In the genomic region with DNA sequence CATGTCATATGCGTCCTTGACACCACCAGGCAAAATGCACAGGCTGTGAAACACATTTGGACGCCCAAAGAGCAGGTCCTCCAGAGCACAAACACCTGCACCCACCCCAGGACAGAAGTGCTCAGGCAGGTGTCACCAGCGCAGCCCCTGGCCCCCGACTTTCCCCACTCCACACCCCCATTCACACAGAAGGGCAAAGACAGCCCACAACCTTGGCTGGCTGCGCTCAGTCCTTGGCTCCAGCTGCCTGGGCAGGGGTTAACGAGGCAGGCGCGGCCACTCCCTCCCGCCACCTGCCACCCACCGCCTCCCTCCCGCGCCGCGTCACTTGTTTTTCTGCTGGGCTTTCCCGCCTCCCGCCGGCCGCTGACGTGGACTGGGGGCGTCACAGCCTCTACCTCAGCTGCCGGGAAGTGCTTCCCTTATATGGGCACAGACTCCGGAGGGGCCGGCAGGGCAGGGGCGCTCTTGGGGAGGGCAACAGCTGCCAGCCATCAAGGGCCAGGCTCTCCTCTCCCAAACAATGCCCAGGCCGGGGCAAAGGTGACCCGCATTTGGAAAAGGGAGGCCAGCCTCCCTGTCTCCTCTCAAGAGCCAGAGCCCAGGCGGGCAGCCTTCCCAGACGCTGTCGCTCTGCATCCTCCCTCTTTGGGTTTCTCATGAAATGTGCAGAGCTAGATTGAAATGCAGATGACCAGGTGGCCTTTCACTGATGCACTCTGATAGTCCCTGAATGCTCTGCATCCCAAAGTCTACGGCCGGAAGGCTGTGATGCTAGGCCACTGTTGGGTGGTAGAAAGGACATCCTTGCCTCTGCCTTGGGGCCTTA, we compare ENCODE assay signal across 8 cellular contexts. TPM values are rescaled to one million over a fixed set of nuclear protein-coding genes. Genes with fewer than 3 reads are reported as not detected.
DNase-seq lines count a peak whose midpoint lies in the region; ATAC-seq and TF ChIP-seq lines count a peak whose summit lies in the region.

No MANE protein-coding gene starts in this region.

- H3K36me3 ChIP-seq in Karpas-422 (ENCODE audit: insufficient read depth, low read length) (no peaks in the 10 kb centered on the region), trophoblast cell (ENCODE audit: control insufficient read depth in 1 of 2, insufficient read depth in 2 of 2, low read length in 2 of 2) (no peaks in the 10 kb centered on the region), tibial artery (no peaks in the 10 kb centered on the region)

- H3K9me2 ChIP-seq in Karpas-422 (replicated peaks; ENCODE audit: insufficient read depth, low read length), result no peaks in the 10 kb centered on the region

- H3K18ac ChIP-seq in trophoblast cell (ENCODE audit: low read length), result no peak overlapping the region

- no peak overlapping the region for H2BK5ac ChIP-seq in trophoblast cell (ENCODE audit: low read depth, low read length, poor library complexity)

- H3K14ac ChIP-seq in trophoblast cell (ENCODE audit: low read length), result no peak overlapping the region

- no peak overlapping the region for H2BK120ac ChIP-seq in trophoblast cell (ENCODE audit: insufficient read depth, low read length, poor library complexity)

- H2AFZ ChIP-seq in Karpas-422 (ENCODE audit: low read length) (no peak overlapping the region), trophoblast cell (ENCODE audit: insufficient read depth, low read length, poor library complexity) (peak overlapping the region; percentile 76)

- peak overlapping the region; percentile 46 for H4K91ac ChIP-seq in trophoblast cell (ENCODE audit: low read depth, low read length)

- H3K9me3 ChIP-seq in Karpas-422 (ENCODE audit: low read length) (no peaks in the 10 kb centered on the region), trophoblast cell (ENCODE audit: insufficient read depth, low read depth, low read length) (no peaks in the 10 kb centered on the region), tibial artery (no peaks in the 10 kb centered on the region)

- H3K79me1 ChIP-seq in trophoblast cell (ENCODE audit: low read length), result no peaks in the 10 kb centered on the region

- peaks cover 2% of the 10 kb centered on the region for H3K27me3 Mint-ChIP-seq in activated naive CD8-positive, alpha-beta T cell treated with anti-CD3 and anti-CD28 coated beads, Interleukin-2, amount 50 U/mL, for 24 hours

- H3K36me3 Mint-ChIP-seq in activated naive CD8-positive, alpha-beta T cell treated with anti-CD3 and anti-CD28 coated beads, Interleukin-2, amount 50 U/mL, for 24 hours (ENCODE audit: low read depth), result peaks cover 2% of the 10 kb centered on the region

- peak overlapping the region; percentile 99 for H3K27ac Mint-ChIP-seq in activated naive CD8-positive, alpha-beta T cell treated with anti-CD3 and anti-CD28 coated beads, Interleukin-2, amount 50 U/mL, for 24 hours

- intact Hi-C loops in left cardiac atrium (cut with DNase I), result no loop called here
- intact Hi-C loops in tibial artery (cut with DNase I; ENCODE audit: low total_unique reads), result no loop called here

- H3K23ac ChIP-seq in trophoblast cell (ENCODE audit: low read length), result no peak overlapping the region

- peak in 1 of 2 experiments; percentile 9 for TF ChIP-seq CTCF in tibial artery (IDR thresholded peaks at IDR 0.05)

- peaks cover 5% of the 10 kb centered on the region for H3K9me3 Mint-ChIP-seq in activated naive CD8-positive, alpha-beta T cell treated with anti-CD3 and anti-CD28 coated beads, Interleukin-2, amount 50 U/mL, for 24 hours

- H3K27me3 ChIP-seq in Karpas-422 (ENCODE audit: low read length), result no peaks in the 10 kb centered on the region
- no peaks in the 10 kb centered on the region for H3K27me3 ChIP-seq in trophoblast cell (ENCODE audit: insufficient read depth, low read length)
- no peaks in the 10 kb centered on the region for H3K27me3 ChIP-seq in tibial artery

- H3K4me2 ChIP-seq in Karpas-422 (ENCODE audit: low read depth, low read length, poor library complexity, severe bottlenecking) (peak overlapping the region; percentile 99), trophoblast cell (ENCODE audit: low read length) (peak overlapping the region; percentile 57)

- H3K27ac ChIP-seq in Karpas-422 (ENCODE audit: low read length), result peak overlapping the region; percentile 100
- H3K27ac ChIP-seq in trophoblast cell (ENCODE audit: low read depth, low read length), result no peak overlapping the region
- peak overlapping the region; percentile 85 to 86 for H3K27ac ChIP-seq in tibial artery

- peak; percentile 92 for DNase-seq in COR-L47 (lab: John Stamatoyannopoulos, UW)
- peak; percentile 96 for DNase-seq in Karpas-422
- DNase-seq in SHP77 treated with DMSO at 0.1 percent for 48 hours (lab: John Stamatoyannopoulos, UW), result peak; percentile 95
- DNase-seq in activated naive CD8-positive, alpha-beta T cell treated with anti-CD3 and anti-CD28 coated beads, Interleukin-2, amount 50 U/mL, for 24 hours, result peak; percentile 99
- peak; percentile 98 for DNase-seq in left cardiac atrium
- DNase-seq in trophoblast cell, result peak; percentile 91 to 92
- DNase-seq in tibial artery, result peak; percentile 96 to 99

- H3K4ac ChIP-seq in trophoblast cell (ENCODE audit: low read depth, low read length), result no peak overlapping the region

- no peaks in the 10 kb centered on the region for H3K79me2 ChIP-seq in Karpas-422 (ENCODE audit: low read length)
- H3K79me2 ChIP-seq in trophoblast cell (ENCODE audit: control insufficient read depth, insufficient read depth, low read length, poor library complexity), result no peaks in the 10 kb centered on the region

- H4K12ac ChIP-seq in trophoblast cell (ENCODE audit: low read depth, low read length), result peak overlapping the region; percentile 9

- H3K4me1 ChIP-seq in Karpas-422 (ENCODE audit: low read length), result peaks cover 88% of the 10 kb centered on the region
- H3K4me1 ChIP-seq in trophoblast cell (ENCODE audit: control insufficient read depth in 1 of 2, insufficient read depth in 2 of 2, low read length in 2 of 2), result peaks cover 10 to 22% of the 10 kb centered on the region in 2 experiments
- peaks cover 0 to 52% (median 40%) of the 10 kb centered on the region in 4 donors for H3K4me1 ChIP-seq in tibial artery

- H4K8ac ChIP-seq in trophoblast cell (ENCODE audit: low read depth, low read length), result peak overlapping the region; percentile 40

- H3K4me3 ChIP-seq in Karpas-422 (ENCODE audit: low read length) (peak overlapping the region; percentile 65), trophoblast cell (ENCODE audit: low read depth, low read length) (peak overlapping the region; percentile 51), tibial artery (peak overlapping the region; percentile 37 to 43)

- no CpG with 5 or more reads among the region's 31 CpGs for WGBS in trophoblast cell (ENCODE audit: extremely low coverage, insufficient coverage, insufficient read length)

- peaks cover 91% of the 10 kb centered on the region for H3K4me1 Mint-ChIP-seq in activated naive CD8-positive, alpha-beta T cell treated with anti-CD3 and anti-CD28 coated beads, Interleukin-2, amount 50 U/mL, for 24 hours

- H4K20me1 ChIP-seq in Karpas-422 (ENCODE audit: insufficient read depth, low read depth, low read length), result no peaks in the 10 kb centered on the region

- H3K4me3 Mint-ChIP-seq in activated naive CD8-positive, alpha-beta T cell treated with anti-CD3 and anti-CD28 coated beads, Interleukin-2, amount 50 U/mL, for 24 hours, result peak overlapping the region; percentile 83

- ATAC-seq in GM21423 (IDR thresholded peaks at IDR 0.05; ENCODE audit: unreplicated experiment) (peak; percentile 43), left cardiac atrium (peak; percentile 87 to 88)
- peak; percentile 57 for ATAC-seq in activated naive CD8-positive, alpha-beta T cell treated with anti-CD3 and anti-CD28 coated beads, Interleukin-2, amount 50 U/mL, for 24 hours

- peak overlapping the region; percentile 93 for H3K9ac ChIP-seq in Karpas-422 (ENCODE audit: low read length)
- peak overlapping the region; percentile 14 for H3K9ac ChIP-seq in trophoblast cell (ENCODE audit: low read length)

- H2AK5ac ChIP-seq in trophoblast cell (ENCODE audit: low read length), result no peak overlapping the region

- H2BK12ac ChIP-seq in trophoblast cell (ENCODE audit: low read length), result peak overlapping the region; percentile 13

RNA-seq across cellular contexts. Expression of gene BTG2, which starts 14.8 kb away (rescaled TPM):
- total RNA-seq in Karpas-422 (2014; rRNA removed; shearing (Covaris generic); ENCODE audit: low replicate concordance), result 245 and 258 TPM in 2 replicates
- total RNA-seq in left cardiac atrium, result 100 to 1,000 TPM; 187 to 259 TPM
- polyA plus RNA-seq in trophoblast cell (2013), result 28.9 and 30.4 TPM in 2 replicates
